In the genomic region with DNA sequence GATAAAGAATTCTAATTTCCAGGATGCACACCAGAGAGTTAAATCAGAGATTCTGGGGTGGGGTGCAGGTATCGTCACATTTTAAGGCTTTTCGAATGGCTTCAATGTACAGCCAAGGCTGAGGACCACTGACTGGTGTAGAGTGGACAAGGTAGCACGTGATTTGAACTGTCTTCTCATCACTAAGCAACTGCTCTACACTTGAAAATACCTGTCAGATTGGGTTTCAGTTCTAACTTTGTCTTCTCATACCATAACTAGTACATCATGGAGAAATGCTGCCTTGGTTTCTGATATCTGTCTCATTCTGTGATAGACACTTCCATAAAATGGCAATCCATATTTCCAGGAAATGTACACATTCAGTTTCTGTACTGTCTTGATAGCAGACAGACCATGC, we compare ENCODE assay signal across 15 cellular contexts. TPM values are rescaled to one million over a fixed set of nuclear protein-coding genes. Genes with fewer than 3 reads are reported as not detected.
DNase-seq lines count a peak whose midpoint lies in the region; ATAC-seq and TF ChIP-seq lines count a peak whose summit lies in the region.
"Had no signal": no experiment of that assay in that cellular context is flagged by ENCODE, and none has a peak within 500 bp of the region (broad histone marks: within the 10 kb centered on the region; RNA-seq: fewer than 3 reads in every experiment).

No MANE protein-coding gene starts in this region.

- DNase-seq in WERI-Rb-1 (no peak), NCI-H2171 (lab: John Stamatoyannopoulos, UW) (no peak), coronary artery (ENCODE audit: low spot score) (no peak)
- DNase-seq in activated T-helper 1 cell treated with anti-CD3 and anti-CD28 coated beads, Interleukin-12 subunit alpha, Interleukin-12 subunit beta, Interleukin-2, Interleukin-4 antibody, amounts not matched to agents 30 ng/mL and 10 ng/mL and 1 ng/mL, durations not matched to agents 14 hours and 24 hours and 36 hours (ENCODE audit: low spot score), result no peak
- no peak for DNase-seq in activated CD8-positive, alpha-beta memory T cell treated with anti-CD3 and anti-CD28 coated beads, Interleukin-2, amount 10 ng/mL, durations not matched to agents 7 days and 5 days
- DNase-seq: C1 segment of cervical spinal cord; Calu3; CD4-positive, alpha-beta T cell; DMS 273 treated with DMSO at 0.1 percent for 48 hours; GOT3; H9; IMR-90 had no signal

- H3K36me3 ChIP-seq in WERI-Rb-1 (no peaks in the 10 kb centered on the region), neural cell (ENCODE audit: insufficient read depth, low read length) (no peaks in the 10 kb centered on the region)

- H3K4me1 Mint-ChIP-seq in activated T-helper 1 cell treated with anti-CD3 and anti-CD28 coated beads, Interleukin-12 subunit alpha, Interleukin-12 subunit beta, Interleukin-2, Interleukin-4 antibody, amounts not matched to agents 30 ng/mL and 10 ng/mL and 1 ng/mL, durations not matched to agents 14 hours and 24 hours and 36 hours (ENCODE audit: low read depth), result no peaks in the 10 kb centered on the region
- H3K4me1 Mint-ChIP-seq in activated CD8-positive, alpha-beta memory T cell treated with anti-CD3 and anti-CD28 coated beads, Interleukin-2, amount 10 ng/mL, durations not matched to agents 7 days and 5 days, result no peaks in the 10 kb centered on the region
- H3K4me1 Mint-ChIP-seq: B cell had no signal

- CTCF ChIA-PET in activated CD8-positive, alpha-beta memory T cell treated with anti-CD3 and anti-CD28 coated beads, Interleukin-2, amount 10 ng/mL, durations not matched to agents 7 days and 5 days (lab: Charles Lee), result interaction anchor here (0.7 kb wide), 1 partner anchor 10 kb away, joined by 3 read pairs; no protein-coding TSS in a partner anchor

- no peak overlapping the region for H3K27ac Mint-ChIP-seq in activated T-helper 1 cell treated with anti-CD3 and anti-CD28 coated beads, Interleukin-12 subunit alpha, Interleukin-12 subunit beta, Interleukin-2, Interleukin-4 antibody, amounts not matched to agents 30 ng/mL and 10 ng/mL and 1 ng/mL, durations not matched to agents 14 hours and 24 hours and 36 hours
- H3K27ac Mint-ChIP-seq in activated CD8-positive, alpha-beta memory T cell treated with anti-CD3 and anti-CD28 coated beads, Interleukin-2, amount 10 ng/mL, durations not matched to agents 7 days and 5 days, result no peak overlapping the region
- H3K27ac Mint-ChIP-seq: B cell; CD4-positive, alpha-beta T cell had no signal

- peaks cover 32% of the 10 kb centered on the region for H3K27me3 Mint-ChIP-seq in activated T-helper 1 cell treated with anti-CD3 and anti-CD28 coated beads, Interleukin-12 subunit alpha, Interleukin-12 subunit beta, Interleukin-2, Interleukin-4 antibody, amounts not matched to agents 30 ng/mL and 10 ng/mL and 1 ng/mL, durations not matched to agents 14 hours and 24 hours and 36 hours (ENCODE audit: insufficient read depth)
- H3K27me3 Mint-ChIP-seq in activated CD8-positive, alpha-beta memory T cell treated with anti-CD3 and anti-CD28 coated beads, Interleukin-2, amount 10 ng/mL, durations not matched to agents 7 days and 5 days, result peaks cover 79% of the 10 kb centered on the region

- no peak overlapping the region for H2AFZ ChIP-seq in neural cell (ENCODE audit: low read depth, low read length)

- TF ChIP-seq RAD21 in neural cell (conservative IDR thresholded peaks at IDR 0.05), result no peak

- no peak for TF ChIP-seq EP300 in neural cell (conservative IDR thresholded peaks at IDR 0.05; ENCODE audit: poor library complexity, severe bottlenecking)

- H3F3A ChIP-seq in neural cell (ENCODE audit: insufficient read depth, low read length, poor library complexity, severe bottlenecking), result no peaks in the 10 kb centered on the region

- H3K27ac ChIP-seq in WERI-Rb-1 (peak overlapping the region; percentile 14; the same call in 1 of the 2 replicates), neural cell (ENCODE audit: low read length) (peak overlapping the region; percentile 65), coronary artery (no peak overlapping the region)

- TF ChIP-seq CTCF in WERI-Rb-1 (IDR thresholded peaks at IDR 0.05; ENCODE audit: low read depth, low read length) (no peak), neural cell (IDR thresholded peaks at IDR 0.05; ENCODE audit: poor library complexity, severe bottlenecking) (no peak), coronary artery (IDR thresholded peaks at IDR 0.05) (no peak)

- no peaks in the 10 kb centered on the region for H4K20me1 ChIP-seq in neural cell (ENCODE audit: insufficient read depth)

- no peak overlapping the region for H3K9ac ChIP-seq in neural cell (ENCODE audit: low read length)

- no peaks in the 10 kb centered on the region for H3K79me2 ChIP-seq in neural cell (replicated peaks; ENCODE audit: insufficient read depth, low read length)

- no peak overlapping the region for H3K4me2 ChIP-seq in neural cell (ENCODE audit: low read length)

- peaks cover under 1% of the 10 kb centered on the region for H3K36me3 Mint-ChIP-seq in activated T-helper 1 cell treated with anti-CD3 and anti-CD28 coated beads, Interleukin-12 subunit alpha, Interleukin-12 subunit beta, Interleukin-2, Interleukin-4 antibody, amounts not matched to agents 30 ng/mL and 10 ng/mL and 1 ng/mL, durations not matched to agents 14 hours and 24 hours and 36 hours (ENCODE audit: low read depth)
- no peaks in the 10 kb centered on the region for H3K36me3 Mint-ChIP-seq in activated CD8-positive, alpha-beta memory T cell treated with anti-CD3 and anti-CD28 coated beads, Interleukin-2, amount 10 ng/mL, durations not matched to agents 7 days and 5 days

- H3K4me3 ChIP-seq in WERI-Rb-1 (ENCODE audit: low read depth, low read length), result no peak overlapping the region
- peak overlapping the region; percentile 19 for H3K4me3 ChIP-seq in neural cell (ENCODE audit: low read length)
- H3K4me3 ChIP-seq in coronary artery, result no peak overlapping the region

- H3K27me3 ChIP-seq in WERI-Rb-1 (ENCODE audit: insufficient read depth, low read depth, severe bottlenecking), result no peaks in the 10 kb centered on the region
- H3K27me3 ChIP-seq in neural cell (ENCODE audit: insufficient read depth, low read depth, low read length), result no peaks in the 10 kb centered on the region

- no peak overlapping the region for H3K4me3 Mint-ChIP-seq in activated T-helper 1 cell treated with anti-CD3 and anti-CD28 coated beads, Interleukin-12 subunit alpha, Interleukin-12 subunit beta, Interleukin-2, Interleukin-4 antibody, amounts not matched to agents 30 ng/mL and 10 ng/mL and 1 ng/mL, durations not matched to agents 14 hours and 24 hours and 36 hours
- H3K4me3 Mint-ChIP-seq in activated CD8-positive, alpha-beta memory T cell treated with anti-CD3 and anti-CD28 coated beads, Interleukin-2, amount 10 ng/mL, durations not matched to agents 7 days and 5 days, result no peak overlapping the region
- H3K4me3 Mint-ChIP-seq: B cell; CD4-positive, alpha-beta T cell; H9 had no signal

- H3K9me3 ChIP-seq in WERI-Rb-1 (ENCODE audit: severe bottlenecking) (no peaks in the 10 kb centered on the region), neural cell (ENCODE audit: low read length) (no peaks in the 10 kb centered on the region)

- no peaks in the 10 kb centered on the region for H3K9me3 Mint-ChIP-seq in activated T-helper 1 cell treated with anti-CD3 and anti-CD28 coated beads, Interleukin-12 subunit alpha, Interleukin-12 subunit beta, Interleukin-2, Interleukin-4 antibody, amounts not matched to agents 30 ng/mL and 10 ng/mL and 1 ng/mL, durations not matched to agents 14 hours and 24 hours and 36 hours
- no peaks in the 10 kb centered on the region for H3K9me3 Mint-ChIP-seq in activated CD8-positive, alpha-beta memory T cell treated with anti-CD3 and anti-CD28 coated beads, Interleukin-2, amount 10 ng/mL, durations not matched to agents 7 days and 5 days (ENCODE audit: low read depth)
- H3K9me3 Mint-ChIP-seq: CD4-positive, alpha-beta T cell; H9 had no signal

- intact Hi-C loops in activated T-helper 1 cell treated with anti-CD3 and anti-CD28 coated beads, Interleukin-12 subunit alpha, Interleukin-12 subunit beta, Interleukin-2, Interleukin-4 antibody, amounts not matched to agents 30 ng/mL and 10 ng/mL and 1 ng/mL, durations not matched to agents 14 hours and 24 hours and 36 hours (cut with micrococcal nuclease), result loop anchor here (5.0 kb wide), 1 partner anchor 152 kb away; no protein-coding TSS in a partner anchor

- ATAC-seq in GM19351 (IDR thresholded peaks at IDR 0.05; ENCODE audit: unreplicated experiment), result peak; percentile 66
- ATAC-seq in activated CD8-positive, alpha-beta memory T cell treated with anti-CD3 and anti-CD28 coated beads, Interleukin-2, amount 10 ng/mL, durations not matched to agents 7 days and 5 days, result no peak

- no peaks in the 10 kb centered on the region for H3K9me2 ChIP-seq in neural cell (ENCODE audit: insufficient read depth, low read length)

TF ChIP-seq in neural cell, 6 proteins besides CTCF, POLR2A, EP300 and RAD21:
- TF ChIP-seq TAF1 (IDR thresholded peaks at IDR 0.05; ENCODE audit: low read depth) (no peak), MXI1 (conservative IDR thresholded peaks at IDR 0.05; ENCODE audit: poor library complexity, severe bottlenecking) (no peak), EZH2 (IDR thresholded peaks at IDR 0.05; ENCODE audit: borderline replicate concordance, insufficient read depth, low read length, poor library complexity, severe bottlenecking) (no peak)

RNA-seq across cellular contexts. Expression of gene MRPL3, which starts 58.0 kb away (rescaled TPM):
- polyA plus RNA-seq in neural cell, result 107 and 112 TPM in 2 replicates
- polyA minus RNA-seq in neural cell, result 112 and 120 TPM in 2 replicates
- total RNA-seq in activated T-helper 1 cell treated with anti-CD3 and anti-CD28 coated beads, Interleukin-12 subunit alpha, Interleukin-12 subunit beta, Interleukin-2, Interleukin-4 antibody, amounts not matched to agents 30 ng/mL and 10 ng/mL and 1 ng/mL, durations not matched to agents 14 hours and 24 hours and 36 hours, result 166 and 175 TPM in 2 replicates
- total RNA-seq in activated CD8-positive, alpha-beta memory T cell treated with anti-CD3 and anti-CD28 coated beads, Interleukin-2, amount 10 ng/mL, durations not matched to agents 7 days and 5 days, result 10 to 100 TPM; 64.1 to 98.0 TPM

Comparison
In these comparisons a context has a peak if more than half of its experiments do, and no peak if none do; other contexts are left out.
1. H3K27ac ChIP-seq: peak in WERI-Rb-1 (single experiment) and neural cell (single experiment); none in coronary artery (0 of 2).